Comparison of ENCODE assay signal across 26 cellular contexts in genomic region chr17:3411070-3411469, GRCh38. TPM values are rescaled to one million over a fixed set of nuclear protein-coding genes. Genes with fewer than 3 reads are reported as not detected.
"Had no signal": no experiment of that assay in that cellular context is flagged by ENCODE, and none has a peak within 500 bp of the region (broad histone marks: within the 10 kb centered on the region; RNA-seq: fewer than 3 reads in every experiment).

Gene OR3A3 (plus strand): TSS chr17:3411370.

- H3K9me3 ChIP-seq: colonic mucosa, gastrocnemius medialis, mucosa of descending colon had no signal

- H3K4me1 Mint-ChIP-seq: endodermal cell, mesothelial cell of epicardium had no signal

- DNase-seq: colonic mucosa; cortex of kidney; effector CD8-positive, alpha-beta T cell; effector memory CD8-positive, alpha-beta T cell; endodermal cell; erythroblast; esophagus squamous epithelium; foreskin fibroblast; foreskin melanocyte; gastrocnemius medialis; glutamatergic neuron; head of caudate nucleus; heart right ventricle; hippocampal formation; left cardiac atrium; left lung; left ventricle myocardium superior; lower lobe of right lung; mesenchymal stem cell; mucosa of descending colon; naive B cell had no signal

- H3K4me3 ChIP-seq: colonic mucosa, esophagus squamous epithelium, gastrocnemius medialis, heart right ventricle, left lung, lower lobe of right lung, mucosa of descending colon had no signal

- H3K36me3 ChIP-seq: colonic mucosa, esophagus squamous epithelium, gastrocnemius medialis, heart right ventricle, left lung, lower lobe of right lung had no signal

- H3K36me3 Mint-ChIP-seq: mesothelial cell of epicardium had no signal

- ATAC-seq: effector memory CD8-positive, alpha-beta T cell; esophagus mucosa; gastrocnemius medialis; heart right ventricle; left cardiac atrium; left lung; left ventricle myocardium superior; lower lobe of right lung; mucosa of descending colon had no signal

- H3K4me3 Mint-ChIP-seq: dendritic cell treated with granulocyte-macrophage colony-stimulating factor and Interleukin-4, amounts not matched to agents 40 ng/mL and 50 ng/mL, for 4 days; effector memory CD8-positive, alpha-beta T cell; endodermal cell; mesothelial cell of epicardium had no signal

- H3K4me1 ChIP-seq: colonic mucosa, esophagus squamous epithelium, gastrocnemius medialis, heart right ventricle, left lung, lower lobe of right lung had no signal

- H3K27ac ChIP-seq: colonic mucosa, epithelial cell of prostate, esophagus squamous epithelium, gastrocnemius medialis, heart right ventricle, left lung, lower lobe of right lung had no signal

- H3K27ac Mint-ChIP-seq: dendritic cell treated with granulocyte-macrophage colony-stimulating factor and Interleukin-4, amounts not matched to agents 40 ng/mL and 50 ng/mL, for 4 days; effector memory CD8-positive, alpha-beta T cell; endodermal cell; mesothelial cell of epicardium had no signal

- H3K27me3 ChIP-seq: colonic mucosa, gastrocnemius medialis, left lung had no signal

RNA-seq across cellular contexts. Expression of gene OR3A3, which starts in this region (rescaled TPM):
- polyA plus RNA-seq: heart right ventricle, keratinocyte had no signal
